9 cellular contexts compared by ENCODE assay signal in the genomic region with DNA sequence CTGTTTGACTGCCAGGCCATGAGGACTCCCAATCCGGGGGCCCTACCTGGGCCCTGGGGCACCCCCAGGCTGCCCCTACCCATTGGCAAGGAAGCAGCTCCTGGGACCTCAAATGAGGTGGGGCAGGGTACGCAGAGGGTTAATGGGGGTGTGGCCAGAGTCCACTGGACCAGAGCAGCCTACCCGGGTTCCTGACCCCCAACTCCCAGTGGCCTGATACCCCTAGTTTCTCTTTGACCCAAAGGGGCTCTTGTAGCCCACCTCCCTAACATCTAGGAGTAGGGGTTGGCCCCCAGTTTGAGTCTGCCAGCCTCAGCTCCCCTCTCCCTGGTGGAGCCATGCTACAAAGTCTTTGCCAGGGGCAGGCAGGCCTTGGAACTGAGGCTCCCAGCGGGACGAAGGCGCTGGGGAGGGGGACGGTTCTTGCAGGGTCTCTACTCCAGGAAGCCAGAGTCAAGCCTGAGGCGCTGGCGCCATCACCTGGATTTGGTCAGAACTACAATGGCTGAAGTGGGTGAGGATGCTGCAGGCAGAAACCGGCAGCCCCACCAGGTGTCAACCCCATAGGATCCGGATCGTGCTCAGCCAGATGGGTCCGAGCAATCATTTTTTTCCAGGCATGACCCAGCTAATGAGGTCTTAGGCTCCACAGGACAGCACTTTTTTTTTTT. TPM values are rescaled to one million over a fixed set of nuclear protein-coding genes. Genes with fewer than 3 reads are reported as not detected.
DNase-seq lines count a peak whose midpoint lies in the region; ATAC-seq and TF ChIP-seq lines count a peak whose summit lies in the region.
"Had no signal": no experiment of that assay in that cellular context is flagged by ENCODE, and none has a peak within 500 bp of the region (broad histone marks: within the 10 kb centered on the region; RNA-seq: fewer than 3 reads in every experiment).

No MANE protein-coding gene starts in this region.

- no peak overlapping the region for H3K4me3 ChIP-seq in GM12875 (ENCODE audit: low read depth, low read length)
- H3K4me3 ChIP-seq in fibroblast of mammary gland (ENCODE audit: control insufficient read depth, low read depth, low read length): no peak overlapping the region

- TF ChIP-seq CTCF in GM12875 (IDR thresholded peaks at IDR 0.05; ENCODE audit: borderline replicate concordance, insufficient read depth, low read depth, low read length) (peak; percentile 51; the same call in 1 of the 2 replicates), fibroblast of mammary gland (conservative IDR thresholded peaks at IDR 0.05; ENCODE audit: control insufficient read depth, insufficient read depth, low read depth, low read length) (peak; percentile 68)

- DNase-seq in ACHN (peak; percentile 32), NCI-H748 treated with DMSO at 0.1 percent for 48 hours (lab: John Stamatoyannopoulos, UW) (peak; percentile 74), fibroblast of mammary gland (ENCODE audit: low read depth) (peak; percentile 30), occipital lobe (lab: John Stamatoyannopoulos, UW) (peak; percentile 72)
- DNase-seq in activated T-cell treated with anti-CD3 and anti-CD28 coated beads, Interleukin-2, amount 50 U/mL, for 1 hour: peak; percentile 64

- in situ Hi-C loops in ACHN (cut with HindIII; ENCODE audit: low pct_ligation_motif_present, low pct_unique_long_range_greater_than_20kb, low sequenced_read_pairs): no loop called here

- ATAC-seq in GM21786 (IDR thresholded peaks at IDR 0.05; ENCODE audit: unreplicated experiment) (no peak), GM21576 (IDR thresholded peaks at IDR 0.05; ENCODE audit: unreplicated experiment) (no peak)
- ATAC-seq: left colon had no signal

RNA-seq across cellular contexts. Expression of gene CERCAM, which starts 8.4 kb away (rescaled TPM):
- total RNA-seq in occipital lobe: 10.1 TPM

RNA-seq across cellular contexts. Expression of gene URM1, which starts 41.1 kb away (rescaled TPM):
- 21.8 TPM for total RNA-seq in occipital lobe

RNA-seq across cellular contexts. Expression of gene ODF2, which starts 43.6 kb away (rescaled TPM):
- 14.8 TPM for total RNA-seq in occipital lobe
